Comparison of ENCODE assay signal across 1 cellular context in the genomic region with DNA sequence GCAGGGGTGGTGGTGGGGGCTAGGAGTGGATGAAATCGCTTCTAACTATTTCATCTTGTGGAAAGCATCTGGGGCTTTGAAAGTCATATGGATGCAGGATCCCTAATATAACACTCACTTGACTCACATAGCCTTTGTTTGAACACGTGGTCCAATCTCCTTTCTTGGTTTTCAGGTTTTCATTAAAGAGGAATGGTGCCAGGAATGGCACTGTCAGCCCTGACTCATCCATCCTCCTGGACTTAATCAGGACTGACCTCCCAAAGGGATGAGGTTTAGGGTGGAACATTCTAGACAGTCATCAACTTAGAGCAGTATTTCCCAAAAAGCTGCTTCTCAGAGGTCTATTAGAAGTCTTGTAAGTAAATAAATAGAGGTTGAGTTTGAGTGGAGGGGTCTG.
A peak's percentile ranks its signal among the peaks of the same experiment; 100 is the strongest.
TF ChIP-seq lines count a peak whose summit lies in the region.

No MANE protein-coding gene starts in this region.

TF ChIP-seq in IMR-90, 13 proteins besides CTCF, POLR2A, EP300 and RAD21:
- no peak for TF ChIP-seq RFX5 (IDR thresholded peaks at IDR 0.05; ENCODE audit: low read depth, low read length)
- TF ChIP-seq NFE2L2 (IDR thresholded peaks at IDR 0.05; ENCODE audit: low read depth, low read length), result no peak
- TF ChIP-seq, protein P1, sequence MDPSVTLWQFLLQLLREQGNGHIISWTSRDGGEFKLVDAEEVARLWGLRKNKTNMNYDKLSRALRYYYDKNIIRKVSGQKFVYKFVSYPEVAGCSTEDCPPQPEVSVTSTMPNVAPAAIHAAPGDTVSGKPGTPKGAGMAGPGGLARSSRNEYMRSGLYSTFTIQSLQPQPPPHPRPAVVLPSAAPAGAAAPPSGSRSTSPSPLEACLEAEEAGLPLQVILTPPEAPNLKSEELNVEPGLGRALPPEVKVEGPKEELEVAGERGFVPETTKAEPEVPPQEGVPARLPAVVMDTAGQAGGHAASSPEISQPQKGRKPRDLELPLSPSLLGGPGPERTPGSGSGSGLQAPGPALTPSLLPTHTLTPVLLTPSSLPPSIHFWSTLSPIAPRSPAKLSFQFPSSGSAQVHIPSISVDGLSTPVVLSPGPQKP (IDR thresholded peaks at IDR 0.05; ENCODE audit: borderline replicate concordance, low read depth, low read length), result no peak
- TF ChIP-seq FOS (IDR thresholded peaks at IDR 0.05; ENCODE audit: low read depth, low read length), result 0 out of 2 replicates have a peak, but pooled peaks have one; percentile 43
- no peak for TF ChIP-seq CHD1 (IDR thresholded peaks at IDR 0.05; ENCODE audit: low read depth, low read length)
- TF ChIP-seq, protein P2, sequence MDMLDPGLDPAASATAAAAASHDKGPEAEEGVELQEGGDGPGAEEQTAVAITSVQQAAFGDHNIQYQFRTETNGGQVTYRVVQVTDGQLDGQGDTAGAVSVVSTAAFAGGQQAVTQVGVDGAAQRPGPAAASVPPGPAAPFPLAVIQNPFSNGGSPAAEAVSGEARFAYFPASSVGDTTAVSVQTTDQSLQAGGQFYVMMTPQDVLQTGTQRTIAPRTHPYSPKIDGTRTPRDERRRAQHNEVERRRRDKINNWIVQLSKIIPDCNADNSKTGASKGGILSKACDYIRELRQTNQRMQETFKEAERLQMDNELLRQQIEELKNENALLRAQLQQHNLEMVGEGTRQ (IDR thresholded peaks at IDR 0.05; ENCODE audit: low read depth, low read length), result peak; percentile 81
- no peak for TF ChIP-seq MXI1 (IDR thresholded peaks at IDR 0.05; ENCODE audit: borderline replicate concordance, low read depth, low read length)
- no peak for TF ChIP-seq SMC3 (IDR thresholded peaks at IDR 0.05; ENCODE audit: low read depth, low read length)
- no peak for TF ChIP-seq RCOR1 (IDR thresholded peaks at IDR 0.05; ENCODE audit: insufficient replicate concordance, low read length)
- no peak for TF ChIP-seq MAFK (IDR thresholded peaks at IDR 0.05; ENCODE audit: low read depth, low read length)
- TF ChIP-seq BHLHE40 (IDR thresholded peaks at IDR 0.05; ENCODE audit: low read depth, low read length), result 0 out of 2 replicates have a peak, but pooled peaks have one; percentile 17
- TF ChIP-seq MAZ (IDR thresholded peaks at IDR 0.05; ENCODE audit: borderline replicate concordance, low read depth, low read length), result no peak
